Comparison of ENCODE assay signal across 14 cellular contexts in genomic region chr14:95679995-95680735, GRCh38. TPM values are rescaled to one million over a fixed set of nuclear protein-coding genes. Genes with fewer than 3 reads are reported as not detected.
DNase-seq lines count a peak whose midpoint lies in the region; ATAC-seq, FAIRE-seq and TF ChIP-seq lines count a peak whose summit lies in the region.
"Had no signal": no experiment of that assay in that cellular context is flagged by ENCODE, and none has a peak within 500 bp of the region (broad histone marks: within the 10 kb centered on the region; RNA-seq: fewer than 3 reads in every experiment).

No MANE protein-coding gene starts in this region.

- CTCF ChIA-PET in MCF 10A (lab: Yijun Ruan, JAX) = interaction anchor here (0.6 to 1.2 kb wide), 9 partner anchors 9 to 509 kb away, joined by 3 to 6 read pairs (median 3); no protein-coding TSS in a partner anchor

- FAIRE-seq in urothelium cell line (lab: Jason Lieb, UNC) = no peak

- in situ Hi-C loops in T47D (cut with HindIII; ENCODE audit: low pct_unique_long_range_greater_than_20kb, low sequenced_read_pairs) = no loop called here

- H3K4me1 Mint-ChIP-seq in MCF 10A (ENCODE audit: insufficient read depth, unreplicated experiment) = no peaks in the 10 kb centered on the region
- H3K4me1 Mint-ChIP-seq in chondrocyte (ENCODE audit: low read depth) = no peaks in the 10 kb centered on the region

- H3K27ac Mint-ChIP-seq in MCF 10A (ENCODE audit: low read depth, unreplicated experiment) (no peak overlapping the region), chondrocyte (ENCODE audit: unreplicated experiment) (no peak overlapping the region)
- H3K27ac Mint-ChIP-seq: T-helper 1 cell treated with Interleukin-12 subunit alpha and Interleukin-12 subunit beta and Interleukin-4 antibody, amounts not matched to agents 30 μg/mL and 1 μg/mL, for 36 hours had no signal

- POLR2A ChIA-PET in MCF 10A (lab: Yijun Ruan, JAX) = no interaction called here

- TF ChIP-seq CTCF in MCF 10A (IDR thresholded peaks at IDR 0.05; ENCODE audit: unreplicated experiment) (no peak), chondrocyte (IDR thresholded peaks at IDR 0.05) (peak; percentile 31)

- peak; percentile 73 to 80 for DNase-seq in T47D (ENCODE audit: low read depth in 1 of 2, low spot score in 1 of 2)
- no peak for DNase-seq in MCF 10A (ENCODE audit: unreplicated experiment)
- DNase-seq in NCI-H2081 (lab: John Stamatoyannopoulos, UW) = peak; percentile 64 to 90
- no peak for DNase-seq in chondrocyte (ENCODE audit: low spot score)
- DNase-seq in urothelium cell line (ENCODE audit: low spot score) = peak; percentile 9
- DNase-seq in sciatic nerve (ENCODE audit: low spot score) = no peak
- DNase-seq in stimulated activated naive CD8-positive, alpha-beta T cell treated with anti-CD3 and anti-CD28 coated beads, Interleukin-15, Interleukin-2, amounts not matched to agents 100 U/mL and 50 U/mL, for 24 hours = no peak
- DNase-seq: activated T-cell treated with anti-CD3 and anti-CD28 coated beads, Interleukin-2, amount 50 U/mL, for 4 hours; GM23248 had no signal

- ATAC-seq in sciatic nerve = no peak
- no peak for ATAC-seq in stimulated activated naive CD8-positive, alpha-beta T cell treated with anti-CD3 and anti-CD28 coated beads, Interleukin-15, Interleukin-2, amounts not matched to agents 100 U/mL and 50 U/mL, for 24 hours
- ATAC-seq in HG03571 (IDR thresholded peaks at IDR 0.05; ENCODE audit: unreplicated experiment) = no peak
- ATAC-seq: activated T-cell treated with anti-CD3 and anti-CD28 coated beads, Interleukin-2, amount 50 U/mL, for 4 hours had no signal

- no peaks in the 10 kb centered on the region for H3K9me3 Mint-ChIP-seq in MCF 10A (ENCODE audit: unreplicated experiment)
- no peaks in the 10 kb centered on the region for H3K9me3 Mint-ChIP-seq in chondrocyte (ENCODE audit: low read depth)
- H3K9me3 Mint-ChIP-seq: activated T-cell treated with anti-CD3 and anti-CD28 coated beads, Interleukin-2, amount 50 U/mL, for 4 hours; T-helper 1 cell treated with Interleukin-12 subunit alpha and Interleukin-12 subunit beta and Interleukin-4 antibody, amounts not matched to agents 30 μg/mL and 1 μg/mL, for 36 hours had no signal

- H3K27me3 Mint-ChIP-seq in MCF 10A (ENCODE audit: insufficient read depth, unreplicated experiment) (peaks cover 73% of the 10 kb centered on the region), chondrocyte (ENCODE audit: low read depth) (peaks cover 15% of the 10 kb centered on the region)

- intact Hi-C loops in MCF 10A (cut with micrococcal nuclease) = no loop called here
- intact Hi-C loops in sciatic nerve (cut with DNase I) = no loop called here

- H3K36me3 Mint-ChIP-seq in MCF 10A (ENCODE audit: insufficient read depth, unreplicated experiment) (no peaks in the 10 kb centered on the region), chondrocyte (ENCODE audit: low read depth) (no peaks in the 10 kb centered on the region)

- H3K4me3 Mint-ChIP-seq in MCF 10A (ENCODE audit: unreplicated experiment) = no peak overlapping the region
- H3K4me3 Mint-ChIP-seq in chondrocyte (ENCODE audit: unreplicated experiment) = no peak overlapping the region
- H3K4me3 Mint-ChIP-seq: activated T-cell treated with anti-CD3 and anti-CD28 coated beads, Interleukin-2, amount 50 U/mL, for 4 hours; T-helper 1 cell treated with Interleukin-12 subunit alpha and Interleukin-12 subunit beta and Interleukin-4 antibody, amounts not matched to agents 30 μg/mL and 1 μg/mL, for 36 hours had no signal

- no TSS peak for BruUV-seq in MCF 10A (replicated peaks; lab: Mats Ljungman, UMichigan)

RNA-seq across cellular contexts. Expression of gene TCL1B, which starts 6.1 kb away (rescaled TPM):
- total RNA-seq in MCF 10A (2022) (not detected in 2 replicates), chondrocyte (not detected in 3 replicates), sciatic nerve (not detected)
- total RNA-seq: activated T-cell treated with anti-CD3 and anti-CD28 coated beads, Interleukin-2, amount 50 U/mL, for 4 hours; cardiac muscle cell; GM23248; lower leg skin; NCI-H460 had no signal

RNA-seq across cellular contexts. Expression of gene TCL1A, which starts 33.8 kb away (rescaled TPM):
- not detected in 2 replicates for total RNA-seq in MCF 10A (2022)
- not detected in 3 replicates for total RNA-seq in chondrocyte
- 0.67 TPM for total RNA-seq in sciatic nerve
- total RNA-seq: cardiac muscle cell, GM23248, lower leg skin, NCI-H460 had no signal

Comparison
In these comparisons a context has a peak if more than half of its experiments do, and no peak if none do; other contexts are left out.
1. DNase-seq: peak in T47D (2 of 2), NCI-H2081 (2 of 2) and urothelium cell line (single experiment); none in MCF 10A (single experiment), chondrocyte (single experiment), sciatic nerve (single experiment) and stimulated activated naive CD8-positive, alpha-beta T cell treated with anti-CD3 and anti-CD28 coated beads, Interleukin-15, Interleukin-2, amounts not matched to agents 100 U/mL and 50 U/mL, for 24 hours (single experiment).